ENCODE assay signal across 40 cellular contexts in genomic region chr1:194362327-194362726, GRCh38.
"Had no signal": no experiment of that assay in that cellular context is flagged by ENCODE, and none has a peak within 500 bp of the region (broad histone marks: within the 10 kb centered on the region; RNA-seq: fewer than 3 reads in every experiment).

No MANE protein-coding gene starts in this region.

- H3K27me3 Mint-ChIP-seq: activated CD4-positive, alpha-beta memory T cell treated with anti-CD3 and anti-CD28 coated beads, Interleukin-2, amount 10 ng/mL, durations not matched to agents 7 days and 5 days; activated CD8-positive, alpha-beta memory T cell treated with anti-CD3 and anti-CD28 coated beads, Interleukin-2, amount 10 ng/mL, durations not matched to agents 7 days and 5 days; activated naive CD8-positive, alpha-beta T cell treated with anti-CD3 and anti-CD28 coated beads for 36 hours; activated T-helper 17 cell treated with anti-CD3 and anti-CD28 coated beads, Interleukin-2, amount 50 U/mL, for 72 hours; central memory CD8-positive, alpha-beta T cell had no signal

- H3K9me3 ChIP-seq: adrenal gland, body of pancreas, breast epithelium had no signal

- H3K9me3 Mint-ChIP-seq: activated CD4-positive, alpha-beta memory T cell treated with anti-CD3 and anti-CD28 coated beads, Interleukin-2, amount 10 ng/mL, durations not matched to agents 7 days and 5 days; activated CD4-positive, alpha-beta T cell treated with anti-CD3 and anti-CD28 coated beads, Interleukin-2, amount 10 ng/mL, durations not matched to agents 7 days and 5 days; activated naive CD4-positive, alpha-beta T cell treated with anti-CD3 and anti-CD28 coated beads for 36 hours; activated naive CD8-positive, alpha-beta T cell treated with anti-CD3 and anti-CD28 coated beads for 36 hours; activated T-cell treated with anti-CD3 and anti-CD28 coated beads, Interleukin-2, amount 50 U/mL, for 4 hours; activated T-cell treated with anti-CD3 and anti-CD28 coated beads, Interleukin-2, amount 50 U/mL, for 72 hours; activated T-helper 1 cell treated with anti-CD3 and anti-CD28 coated beads, Interleukin-12 subunit alpha, Interleukin-12 subunit beta, Interleukin-2, Interleukin-4 antibody, amounts not matched to agents 30 ng/mL and 10 ng/mL and 1 ng/mL, durations not matched to agents 14 hours and 24 hours and 36 hours; activated T-helper 17 cell treated with anti-CD3 and anti-CD28 coated beads, Interleukin-2, amount 50 U/mL, for 72 hours; central memory CD8-positive, alpha-beta T cell; T-helper 1 cell treated with Interleukin-12 subunit alpha and Interleukin-12 subunit beta and Interleukin-4 antibody, amounts not matched to agents 30 μg/mL and 1 μg/mL, for 36 hours; T-helper 2 cell treated with Interferon-gamma antibody and Interleukin-4, amounts not matched to agents 5 μg/mL and 100 μg/mL, for 36 hours had no signal

- H3K27ac Mint-ChIP-seq: activated CD4-positive, alpha-beta memory T cell treated with anti-CD3 and anti-CD28 coated beads, Interleukin-2, amount 10 ng/mL, durations not matched to agents 7 days and 5 days; activated CD4-positive, alpha-beta T cell treated with anti-CD3 and anti-CD28 coated beads for 36 hours; activated CD4-positive, alpha-beta T cell treated with anti-CD3 and anti-CD28 coated beads, Interleukin-2, amount 10 ng/mL, durations not matched to agents 7 days and 5 days; activated CD8-positive, alpha-beta memory T cell treated with anti-CD3 and anti-CD28 coated beads, Interleukin-2, amount 10 ng/mL, durations not matched to agents 7 days and 5 days; activated CD8-positive, alpha-beta T cell treated with anti-CD3 and anti-CD28 coated beads, Interleukin-2, amount 10 ng/mL, durations not matched to agents 7 days and 5 days; activated naive CD4-positive, alpha-beta T cell treated with anti-CD3 and anti-CD28 coated beads for 36 hours; activated naive CD4-positive, alpha-beta T cell treated with anti-CD3 and anti-CD28 coated beads, Interleukin-2, amount 50 U/mL, for 72 hours; activated naive CD8-positive, alpha-beta T cell treated with anti-CD3 and anti-CD28 coated beads for 36 hours; activated T-cell treated with anti-CD3 and anti-CD28 coated beads, Interleukin-2, amount 50 U/mL, for 72 hours; activated T-helper 1 cell treated with anti-CD3 and anti-CD28 coated beads, Interleukin-12 subunit alpha, Interleukin-12 subunit beta, Interleukin-2, Interleukin-4 antibody, amounts not matched to agents 30 ng/mL and 10 ng/mL and 1 ng/mL, durations not matched to agents 14 hours and 24 hours and 36 hours; activated T-helper 17 cell treated with anti-CD3 and anti-CD28 coated beads, Interleukin-2, amount 50 U/mL, for 72 hours; T-helper 1 cell treated with Interleukin-12 subunit alpha and Interleukin-12 subunit beta and Interleukin-4 antibody, amounts not matched to agents 30 μg/mL and 1 μg/mL, for 36 hours; T-helper 2 cell treated with Interferon-gamma antibody and Interleukin-4, amounts not matched to agents 5 μg/mL and 100 μg/mL, for 36 hours; WTC11 had no signal

- H3K4me3 ChIP-seq: adrenal gland, body of pancreas, breast epithelium had no signal

- H3K4me1 ChIP-seq: adrenal gland, body of pancreas, breast epithelium had no signal

- ATAC-seq: activated CD4-positive, alpha-beta T cell treated with anti-CD3 and anti-CD28 coated beads for 36 hours; activated CD4-positive, CD25-positive, alpha-beta regulatory T cell treated with anti-CD3 and anti-CD28 coated beads, Interleukin-2, amount 50 U/mL, for 24 hours; activated CD8-positive, alpha-beta memory T cell treated with anti-CD3 and anti-CD28 coated beads, Interleukin-2, amount 10 ng/mL, durations not matched to agents 7 days and 5 days; activated CD8-positive, alpha-beta T cell treated with anti-CD3 and anti-CD28 coated beads, Interleukin-2, amount 10 ng/mL, durations not matched to agents 7 days and 5 days; activated naive CD4-positive, alpha-beta T cell treated with anti-CD3 and anti-CD28 coated beads, Interleukin-2, amount 50 U/mL, for 72 hours; activated T-cell treated with anti-CD3 and anti-CD28 coated beads, Interleukin-2, amount 50 U/mL, for 4 hours; activated T-cell treated with anti-CD3 and anti-CD28 coated beads, Interleukin-2, amount 50 U/mL, for 72 hours; activated T-helper 17 cell treated with anti-CD3 and anti-CD28 coated beads, Interleukin-2, amount 50 U/mL, for 72 hours; body of pancreas; WTC11 had no signal

- H3K27ac ChIP-seq: adrenal gland, body of pancreas, brain microvascular endothelial cell, breast epithelium, WERI-Rb-1 had no signal

- DNase-seq: activated CD4-positive, alpha-beta memory T cell treated with anti-CD3 and anti-CD28 coated beads, Interleukin-2, amount 10 ng/mL, durations not matched to agents 7 days and 5 days; activated CD4-positive, alpha-beta T cell treated with anti-CD3 and anti-CD28 coated beads for 1 hour; activated CD4-positive, alpha-beta T cell treated with anti-CD3 and anti-CD28 coated beads for 36 hours; activated CD4-positive, alpha-beta T cell treated with anti-CD3 and anti-CD28 coated beads for 48 hours; activated CD4-positive, alpha-beta T cell treated with anti-CD3 and anti-CD28 coated beads, Interleukin-2, amount 10 ng/mL, durations not matched to agents 7 days and 5 days; activated CD4-positive, alpha-beta T cell treated with anti-CD3 and anti-CD28 coated beads, Interleukin-2, amount 50 U/mL, for 48 hours; activated CD4-positive, CD25-positive, alpha-beta regulatory T cell; activated CD8-positive, alpha-beta memory T cell treated with anti-CD3 and anti-CD28 coated beads for 24 hours; activated CD8-positive, alpha-beta memory T cell treated with anti-CD3 and anti-CD28 coated beads, Interleukin-2, amount 10 ng/mL, durations not matched to agents 7 days and 5 days; activated CD8-positive, alpha-beta memory T cell treated with anti-CD3 and anti-CD28 coated beads, Interleukin-2, amount 50 U/mL, for 48 hours; activated CD8-positive, alpha-beta T cell treated with anti-CD3 and anti-CD28 coated beads, Interleukin-2, amount 10 ng/mL, durations not matched to agents 7 days and 5 days; activated effector memory CD4-positive, alpha-beta T cell treated with anti-CD3 and anti-CD28 coated beads, Interleukin-2, amount 50 U/mL, for 16 hours; activated gamma-delta T cell treated with Interleukin-2 at 50 U/mL for 16 hours; activated naive CD4-positive, alpha-beta T cell; activated naive CD4-positive, alpha-beta T cell treated with anti-CD3 and anti-CD28 coated beads for 36 hours; activated naive CD4-positive, alpha-beta T cell treated with anti-CD3 and anti-CD28 coated beads, Interleukin-2, amount 50 U/mL, for 16 hours; activated naive CD8-positive, alpha-beta T cell treated with anti-CD3 and anti-CD28 coated beads for 36 hours; activated T-cell treated with anti-CD3 and anti-CD28 coated beads, Interleukin-2, amount 50 U/mL, for 1 hour; activated T-cell treated with anti-CD3 and anti-CD28 coated beads, Interleukin-2, amount 50 U/mL, for 4 hours; activated T-cell treated with anti-CD3 and anti-CD28 coated beads, Interleukin-2, amount 50 U/mL, for 72 hours; adrenal gland; amniotic stem cell; aorta; body of pancreas; brain microvascular endothelial cell; caudate nucleus; cerebellar nuclear complex; T-helper 1 cell; T-helper 2 cell; T-helper 9 cell; WERI-Rb-1 had no signal

- H3K4me3 Mint-ChIP-seq: activated CD4-positive, alpha-beta memory T cell treated with anti-CD3 and anti-CD28 coated beads, Interleukin-2, amount 10 ng/mL, durations not matched to agents 7 days and 5 days; activated CD4-positive, alpha-beta T cell treated with anti-CD3 and anti-CD28 coated beads for 36 hours; activated CD4-positive, alpha-beta T cell treated with anti-CD3 and anti-CD28 coated beads, Interleukin-2, amount 10 ng/mL, durations not matched to agents 7 days and 5 days; activated CD8-positive, alpha-beta memory T cell treated with anti-CD3 and anti-CD28 coated beads, Interleukin-2, amount 10 ng/mL, durations not matched to agents 7 days and 5 days; activated CD8-positive, alpha-beta T cell treated with anti-CD3 and anti-CD28 coated beads, Interleukin-2, amount 10 ng/mL, durations not matched to agents 7 days and 5 days; activated naive CD4-positive, alpha-beta T cell treated with anti-CD3 and anti-CD28 coated beads for 36 hours; activated naive CD8-positive, alpha-beta T cell treated with anti-CD3 and anti-CD28 coated beads for 36 hours; activated T-cell treated with anti-CD3 and anti-CD28 coated beads, Interleukin-2, amount 50 U/mL, for 4 hours; activated T-cell treated with anti-CD3 and anti-CD28 coated beads, Interleukin-2, amount 50 U/mL, for 72 hours; activated T-helper 1 cell treated with anti-CD3 and anti-CD28 coated beads, Interleukin-12 subunit alpha, Interleukin-12 subunit beta, Interleukin-2, Interleukin-4 antibody, amounts not matched to agents 30 ng/mL and 10 ng/mL and 1 ng/mL, durations not matched to agents 14 hours and 24 hours and 36 hours; activated T-helper 17 cell treated with anti-CD3 and anti-CD28 coated beads, Interleukin-2, amount 50 U/mL, for 72 hours; central memory CD8-positive, alpha-beta T cell; T-helper 1 cell treated with Interleukin-12 subunit alpha and Interleukin-12 subunit beta and Interleukin-4 antibody, amounts not matched to agents 30 μg/mL and 1 μg/mL, for 36 hours; T-helper 2 cell treated with Interferon-gamma antibody and Interleukin-4, amounts not matched to agents 5 μg/mL and 100 μg/mL, for 36 hours; WTC11 had no signal

- H3K27me3 ChIP-seq: adrenal gland, body of pancreas, brain microvascular endothelial cell, breast epithelium had no signal

- H3K36me3 Mint-ChIP-seq: activated CD8-positive, alpha-beta memory T cell treated with anti-CD3 and anti-CD28 coated beads, Interleukin-2, amount 10 ng/mL, durations not matched to agents 7 days and 5 days; activated naive CD4-positive, alpha-beta T cell treated with anti-CD3 and anti-CD28 coated beads, Interleukin-2, amount 50 U/mL, for 72 hours; activated naive CD8-positive, alpha-beta T cell treated with anti-CD3 and anti-CD28 coated beads for 36 hours; WTC11 had no signal

- H3K4me1 Mint-ChIP-seq: activated CD4-positive, alpha-beta memory T cell treated with anti-CD3 and anti-CD28 coated beads, Interleukin-2, amount 10 ng/mL, durations not matched to agents 7 days and 5 days; activated CD4-positive, alpha-beta T cell treated with anti-CD3 and anti-CD28 coated beads for 36 hours; activated CD4-positive, alpha-beta T cell treated with anti-CD3 and anti-CD28 coated beads, Interleukin-2, amount 10 ng/mL, durations not matched to agents 7 days and 5 days; activated CD8-positive, alpha-beta memory T cell treated with anti-CD3 and anti-CD28 coated beads, Interleukin-2, amount 10 ng/mL, durations not matched to agents 7 days and 5 days; activated naive CD8-positive, alpha-beta T cell treated with anti-CD3 and anti-CD28 coated beads for 36 hours; activated T-helper 17 cell treated with anti-CD3 and anti-CD28 coated beads, Interleukin-2, amount 50 U/mL, for 72 hours; central memory CD8-positive, alpha-beta T cell; WTC11 had no signal

- H3K36me3 ChIP-seq: adrenal gland, brain microvascular endothelial cell, breast epithelium, WERI-Rb-1 had no signal
